In the genomic region with DNA sequence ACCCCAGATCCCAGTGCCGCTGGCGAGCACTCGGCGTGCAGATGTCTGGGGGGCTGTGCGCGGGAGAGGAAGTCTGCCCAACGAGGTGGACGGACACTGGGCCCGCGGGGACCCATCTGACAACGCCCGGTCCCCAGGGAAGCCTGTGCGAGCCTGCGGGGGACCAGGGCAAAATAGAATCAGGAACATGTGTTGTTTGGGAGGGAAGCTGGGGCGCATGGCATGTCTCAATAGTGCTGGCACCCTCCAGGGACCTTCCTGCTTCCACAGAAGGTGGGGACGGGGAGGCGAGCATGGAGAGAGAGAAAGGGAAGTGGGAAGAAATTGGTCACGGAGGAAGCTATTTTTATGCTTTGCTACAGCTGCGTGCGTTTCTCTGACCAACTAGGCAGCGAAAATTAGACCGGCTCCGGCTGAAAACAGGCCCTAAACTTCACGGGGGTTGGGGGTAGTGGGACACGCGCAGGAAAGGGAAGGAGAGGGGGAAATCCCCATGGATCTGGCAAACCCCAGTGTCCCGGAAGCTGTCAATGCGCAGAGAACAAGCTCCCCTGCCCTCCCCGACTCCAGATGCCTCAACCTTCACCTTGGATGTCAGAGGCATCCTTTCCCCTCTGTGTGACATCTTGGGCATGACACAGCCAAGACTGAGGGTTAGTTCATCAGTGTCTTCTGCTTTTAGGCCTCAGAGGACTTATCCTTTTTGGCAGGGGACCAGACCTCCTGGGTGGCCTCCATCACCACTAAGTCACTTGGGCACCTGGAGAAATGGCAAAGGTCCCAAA, we compare ENCODE assay signal across 8 cellular contexts.
A peak's percentile ranks its signal among the peaks of the same experiment; 100 is the strongest.
DNase-seq lines count a peak whose midpoint lies in the region; ATAC-seq and TF ChIP-seq lines count a peak whose summit lies in the region.

No MANE protein-coding gene starts in this region.

- peaks cover 11% of the 10 kb centered on the region for H3K4me1 ChIP-seq in CD8-positive, alpha-beta T cell (ENCODE audit: insufficient read depth, low read length)
- H3K4me1 ChIP-seq in HUES48 (ENCODE audit: control insufficient read depth, insufficient read depth, low read length): peaks cover 6% of the 10 kb centered on the region

- H3K27ac ChIP-seq in CD8-positive, alpha-beta T cell (ENCODE audit: low read depth, low read length): no peak overlapping the region
- no peak overlapping the region for H3K27ac ChIP-seq in HUES48 (ENCODE audit: low read depth, low read length)

- in situ Hi-C loops in astrocyte of the spinal cord (cut with HindIII; ENCODE audit: low sequenced_read_pairs): no loop called here

- H3K27me3 Mint-ChIP-seq in CD8-positive, alpha-beta T cell (ENCODE audit: low read depth): no peaks in the 10 kb centered on the region

- no peak for DNase-seq in CD8-positive, alpha-beta T cell
- DNase-seq in astrocyte of the spinal cord (ENCODE audit: low read depth, low spot score) (no peak), medulla oblongata (ENCODE audit: extremely low spot score) (peak; percentile 13), NCI-H1048 (lab: John Stamatoyannopoulos, UW) (no peak)
- DNase-seq in stimulated activated CD4-positive, alpha-beta T cell treated with anti-CD3 and anti-CD28 coated beads, Interleukin-4, amount 100 ng/mL, for 1 hour: no peak
- DNase-seq in effector CD8-positive, alpha-beta T cell (lab: John Stamatoyannopoulos, UW): no peak

- TF ChIP-seq CTCF in CD8-positive, alpha-beta T cell (IDR thresholded peaks at IDR 0.05): no peak
- no peak for TF ChIP-seq CTCF in astrocyte of the spinal cord (IDR thresholded peaks at IDR 0.05; ENCODE audit: low read depth, low read length)

- H3K36me3 ChIP-seq in CD8-positive, alpha-beta T cell (ENCODE audit: insufficient read depth, low read length): no peaks in the 10 kb centered on the region
- no peaks in the 10 kb centered on the region for H3K36me3 ChIP-seq in HUES48 (ENCODE audit: control insufficient read depth, insufficient read depth, low read length)

- peak overlapping the region; percentile 79 for H3K4me3 Mint-ChIP-seq in CD8-positive, alpha-beta T cell

- H3K9ac ChIP-seq in HUES48 (ENCODE audit: low read depth, low read length): no peak overlapping the region

- CTCF ChIA-PET in CD8-positive, alpha-beta T cell (lab: Charles Lee): interaction anchor here (0.5 to 2.4 kb wide), 9 partner anchors 11 to 1091 kb away, joined by 3 to 14 read pairs (median 3); no protein-coding TSS in a partner anchor

- H3K9me3 ChIP-seq in CD8-positive, alpha-beta T cell (ENCODE audit: low read length): no peaks in the 10 kb centered on the region
- peaks cover 4% of the 10 kb centered on the region; the same call in 1 of the 2 replicates for H3K9me3 ChIP-seq in HUES48 (ENCODE audit: control insufficient read depth, insufficient read depth, low read length)

- POLR2A ChIA-PET in CD8-positive, alpha-beta T cell (lab: Charles Lee): interaction anchor here (1.2 to 2.2 kb wide), 3 partner anchors 91 to 170 kb away, joined by 3 to 7 read pairs (median 4); a partner anchor contains a TSS

- peaks cover 6% of the 10 kb centered on the region for H3K4me1 Mint-ChIP-seq in CD8-positive, alpha-beta T cell (ENCODE audit: low read depth)

- H3K27me3 ChIP-seq in CD8-positive, alpha-beta T cell (ENCODE audit: insufficient read depth, low read length): no peaks in the 10 kb centered on the region
- peaks cover 20% of the 10 kb centered on the region; the same call in 1 of the 2 replicates for H3K27me3 ChIP-seq in HUES48 (ENCODE audit: control insufficient read depth, insufficient read depth, low read length)

- no peak for ATAC-seq in CD8-positive, alpha-beta T cell
- no peak for ATAC-seq in HG03565 (IDR thresholded peaks at IDR 0.05; ENCODE audit: unreplicated experiment)

- H3K4me3 ChIP-seq in CD8-positive, alpha-beta T cell (ENCODE audit: low read depth, low read length): peak overlapping the region; percentile 57
- H3K4me3 ChIP-seq in HUES48 (ENCODE audit: low read depth, low read length): peak overlapping the region; percentile 41; the same call in 1 of the 2 replicates
- H3K4me3 ChIP-seq in astrocyte of the spinal cord (ENCODE audit: low read depth, low read length): peak overlapping the region; percentile 42

- intact Hi-C loops in CD8-positive, alpha-beta T cell (cut with DNase I, micrococcal nuclease): loop anchor here (1.0 to 10.0 kb wide), 7 partner anchors 93 to 537 kb away; a partner anchor contains a TSS

- no peaks in the 10 kb centered on the region for H3K9me3 Mint-ChIP-seq in CD8-positive, alpha-beta T cell

- no peaks in the 10 kb centered on the region for H3K36me3 Mint-ChIP-seq in CD8-positive, alpha-beta T cell

- H3K27ac Mint-ChIP-seq in CD8-positive, alpha-beta T cell: no peak overlapping the region
